ENCODE assay signal across 27 cellular contexts in the genomic region with DNA sequence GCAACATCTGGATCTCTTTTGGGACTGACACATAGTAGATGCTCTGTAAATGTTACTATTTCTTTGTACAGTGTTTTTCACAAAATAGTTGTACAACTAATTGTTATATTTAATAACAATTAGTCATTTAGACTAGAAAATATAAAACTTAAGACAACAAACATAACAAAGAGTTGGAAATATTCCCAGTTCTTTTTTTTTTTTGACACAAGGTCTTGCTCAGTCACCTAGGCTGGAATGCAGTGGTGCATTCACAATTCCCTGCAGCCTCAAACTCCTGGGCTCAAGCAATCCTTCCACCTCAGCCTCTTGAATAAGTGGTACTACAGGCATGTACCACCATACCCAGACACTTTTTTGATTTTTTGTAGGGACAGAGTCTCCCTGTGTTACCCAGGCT.
"Had no signal": no experiment of that assay in that cellular context is flagged by ENCODE, and none has a peak within 500 bp of the region (broad histone marks: within the 10 kb centered on the region; RNA-seq: fewer than 3 reads in every experiment).

No MANE protein-coding gene starts in this region.

- H3K4me1 ChIP-seq: colonic mucosa, prostate gland had no signal

- H3K4me2 ChIP-seq: hepatocyte had no signal

- H3K4me3 Mint-ChIP-seq: activated CD8-positive, alpha-beta T cell treated with anti-CD3 and anti-CD28 coated beads for 36 hours had no signal

- H3K4me3 ChIP-seq: body of pancreas, colonic mucosa, dorsolateral prefrontal cortex, hepatocyte, pancreas, prostate gland, right atrium auricular region, tibial nerve had no signal

- H3K9me3 ChIP-seq: body of pancreas, colonic mucosa, pancreas, prostate gland, right atrium auricular region, tibial nerve had no signal

- H3K27ac Mint-ChIP-seq: activated CD8-positive, alpha-beta T cell treated with anti-CD3 and anti-CD28 coated beads for 36 hours; activated naive CD4-positive, alpha-beta T cell treated with anti-CD3 and anti-CD28 coated beads, Interleukin-2, amount 50 U/mL, for 72 hours had no signal

- DNase-seq: activated CD4-positive, alpha-beta T cell treated with anti-CD3 and anti-CD28 coated beads, Interleukin-2, amount 50 U/mL, for 1 hour; activated CD4-positive, CD25-positive, alpha-beta regulatory T cell treated with anti-CD3 and anti-CD28 coated beads, Interleukin-2, amount 50 U/mL, for 72 hours; activated CD8-positive, alpha-beta T cell treated with anti-CD3 and anti-CD28 coated beads for 36 hours; activated naive CD4-positive, alpha-beta T cell; activated T-cell treated with anti-CD3 and anti-CD28 coated beads, Interleukin-2, amount 50 U/mL, for 48 hours; aorta; body of pancreas; colonic mucosa; dorsolateral prefrontal cortex; effector memory CD4-positive, alpha-beta T cell; erythroblast; glutamatergic neuron; kidney; left colon; mammary epithelial cell; nucleus accumbens; pancreas; stimulated activated CD4-positive, alpha-beta T cell treated with anti-CD3 and anti-CD28 coated beads, Interleukin-15, amount 100 ng/mL, for 24 hours; stimulated activated CD4-positive, alpha-beta T cell treated with anti-CD3 and anti-CD28 coated beads, Interleukin-2, amount 100 ng/mL, for 24 hours; stimulated activated naive CD4-positive, alpha-beta T cell; T-helper 2 cell had no signal

- H3K27ac ChIP-seq: body of pancreas, colonic mucosa, dorsolateral prefrontal cortex, hepatocyte, pancreas, prostate gland, right atrium auricular region, tibial nerve had no signal

- H3K27me3 ChIP-seq: body of pancreas, colonic mucosa, dorsolateral prefrontal cortex, hepatocyte, pancreas, right atrium auricular region, tibial nerve had no signal

- H3K36me3 ChIP-seq: colonic mucosa, pancreas, prostate gland, right atrium auricular region, tibial nerve had no signal

- H2AFZ ChIP-seq: hepatocyte had no signal

- H3K27me3 Mint-ChIP-seq: activated CD8-positive, alpha-beta T cell treated with anti-CD3 and anti-CD28 coated beads for 36 hours had no signal

- FAIRE-seq: frontal cortex, kidney, pancreas had no signal

- ATAC-seq: activated CD8-positive, alpha-beta T cell treated with anti-CD3 and anti-CD28 coated beads for 36 hours; activated naive CD4-positive, alpha-beta T cell treated with anti-CD3 and anti-CD28 coated beads, Interleukin-2, amount 50 U/mL, for 72 hours; body of pancreas; left colon; pancreas had no signal
